Comparison of ENCODE assay signal across 32 cellular contexts in the genomic region with DNA sequence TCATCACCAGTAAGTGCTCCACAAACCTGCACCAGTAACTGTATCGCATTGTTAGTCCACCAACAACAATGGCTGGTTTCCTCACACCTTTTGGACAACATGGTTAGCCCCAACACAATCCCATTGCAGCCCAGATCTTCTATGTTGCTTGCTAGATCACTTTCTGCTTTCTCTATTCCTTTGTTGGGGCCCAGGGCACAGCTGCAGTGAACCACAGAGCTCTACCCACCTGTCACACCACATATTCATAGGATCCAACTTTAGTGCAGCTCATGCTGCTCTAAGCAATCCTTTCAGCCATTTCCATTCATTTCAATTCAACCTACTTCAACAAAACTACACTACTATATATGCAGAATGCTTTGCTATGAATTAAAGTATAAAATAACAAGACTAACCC.
"Had no signal": no experiment of that assay in that cellular context is flagged by ENCODE, and none has a peak within 500 bp of the region (broad histone marks: within the 10 kb centered on the region; RNA-seq: fewer than 3 reads in every experiment).

No MANE protein-coding gene starts in this region.

- H3K27me3 ChIP-seq: MG63 had no signal

- H3K27ac Mint-ChIP-seq: T-cell had no signal

- H3K4me2 ChIP-seq: PC-9 had no signal

- H3K27ac ChIP-seq: PC-9, SK-N-MC had no signal

- H3K36me3 Mint-ChIP-seq: T-cell had no signal

- H3K4me3 ChIP-seq: MG63, PC-9, SK-N-MC had no signal

- ATAC-seq: Panc1, SK-N-SH treated with all-trans-retinoic acid at 6 μM for 48 hours, T-cell had no signal

- DNase-seq: Karpas-422, KG1, MG63, NCI-H1048, NCI-H1092 treated with DMSO at 0.1 percent for 48 hours, NCI-H1105 treated with DMSO at 0.1 percent for 48 hours, NCI-H1417, NCI-H1436, NCI-H146, NCI-H1694, NCI-H187, NCI-H1930, NCI-H2029 treated with DMSO at 0.1 percent for 48 hours, NCI-H2081 treated with DMSO at 0.1 percent for 48 hours, NCI-H2107, NCI-H2171, NCI-H226, NCI-H446 treated with DMSO at 0.1 percent for 48 hours, NCI-H510A, NCI-H524, NCI-H526, NCI-H69, NCI-H748 treated with DMSO at 0.1 percent for 48 hours, NCI-H82, PC-9, Right ventricle myocardium superior, RPMI8226, SHP77 treated with DMSO at 0.1 percent for 48 hours, T-cell had no signal

- H3K4me1 Mint-ChIP-seq: T-cell had no signal

- H2AFZ ChIP-seq: PC-9 had no signal

- H3K27me3 Mint-ChIP-seq: T-cell had no signal

- H3K9me3 ChIP-seq: MG63 had no signal

- H3K36me3 ChIP-seq: MG63 had no signal

- H3K4me3 Mint-ChIP-seq: T-cell had no signal
